8 cellular contexts compared by ENCODE assay signal in genomic region chr11:98725471-98725870, GRCh38.
"Had no signal": no experiment of that assay in that cellular context is flagged by ENCODE, and none has a peak within 500 bp of the region (broad histone marks: within the 10 kb centered on the region; RNA-seq: fewer than 3 reads in every experiment).

No MANE protein-coding gene starts in this region.

- H3K9me3 ChIP-seq: HAP-1 had no signal

- H2AFZ ChIP-seq: GM23248 had no signal

- H3K27ac ChIP-seq: GM23248 had no signal

- H3K9ac ChIP-seq: GM23248 had no signal

- H3K4me3 ChIP-seq: GM23248, HAP-1 had no signal

- DNase-seq: GM23248, GOT3, H7, HFFc6, KBM-7 had no signal

- H3K4me1 ChIP-seq: HAP-1 had no signal

- ATAC-seq: HCT116, HepG2 had no signal

- H3K36me3 ChIP-seq: HAP-1 had no signal
